ENCODE assay signal across 23 cellular contexts in genomic region chr6:100447900-100448700, GRCh38. TPM values are rescaled to one million over a fixed set of nuclear protein-coding genes. Genes with fewer than 3 reads are reported as not detected.
DNase-seq lines count a peak whose midpoint lies in the region; ATAC-seq, FAIRE-seq and TF ChIP-seq lines count a peak whose summit lies in the region.
"Had no signal": no experiment of that assay in that cellular context is flagged by ENCODE, and none has a peak within 500 bp of the region (broad histone marks: within the 10 kb centered on the region; RNA-seq: fewer than 3 reads in every experiment).

No MANE protein-coding gene starts in this region.

- no peaks in the 10 kb centered on the region for H3K79me2 ChIP-seq in endothelial cell of umbilical vein (ENCODE audit: control insufficient read depth, insufficient read depth, low read length)
- H3K79me2 ChIP-seq in osteoblast (ENCODE audit: insufficient read depth, low read length) = no peaks in the 10 kb centered on the region
- H3K79me2 ChIP-seq: parathyroid adenoma had no signal

- H3K27ac ChIP-seq in endothelial cell of umbilical vein (ENCODE audit: insufficient read depth, low read depth, low read length) (no peak overlapping the region), osteoblast (ENCODE audit: low read depth, low read length) (no peak overlapping the region), colonic mucosa (no peak overlapping the region)
- H3K27ac ChIP-seq: parathyroid adenoma, stomach had no signal

- no peaks in the 10 kb centered on the region for H3K9me3 ChIP-seq in endothelial cell of umbilical vein (replicated peaks; ENCODE audit: control insufficient read depth, insufficient read depth, low read length)
- H3K9me3 ChIP-seq in osteoblast (ENCODE audit: low read depth, low read length) = no peaks in the 10 kb centered on the region
- H3K9me3 ChIP-seq in colonic mucosa = no peaks in the 10 kb centered on the region

- H3K27me3 Mint-ChIP-seq in HFFc6 (ENCODE audit: insufficient read depth) = peaks cover 5% of the 10 kb centered on the region; the same call in 1 of the 2 replicates

- no peaks in the 10 kb centered on the region for H3K9me3 Mint-ChIP-seq in HFFc6
- H3K9me3 Mint-ChIP-seq: activated T-helper 2 cell treated with anti-CD3 and anti-CD28 coated beads, Interferon-gamma antibody, Interleukin-2, Interleukin-4, amounts not matched to agents 10 μg/mL and 5 μg/mL and 100 μg/mL, durations not matched to agents 14 hours and 24 hours and 36 hours; natural killer cell treated with Interleukin-12 subunit alpha and Interleukin-12 subunit beta and Interleukin-15 and Interleukin-18, amount 100 ng/mL, for 72 hours had no signal

- ATAC-seq in left lobe of liver = no peak
- ATAC-seq in GM21825 (IDR thresholded peaks at IDR 0.05; ENCODE audit: unreplicated experiment) = no peak
- ATAC-seq: HCT116, left ventricle myocardium superior had no signal

- BruUV-seq in endothelial cell of umbilical vein (replicated peaks; lab: Mats Ljungman, UMichigan) = no TSS peak

- POLR2A ChIA-PET in endothelial cell of umbilical vein (lab: Charles Lee) = no interaction called here

- H3K4me1 ChIP-seq in endothelial cell of umbilical vein (ENCODE audit: control insufficient read depth, extremely low read depth, insufficient read depth, low read length) = peaks cover 11% of the 10 kb centered on the region
- H3K4me1 ChIP-seq in osteoblast (ENCODE audit: insufficient read depth, low read length) = no peaks in the 10 kb centered on the region
- H3K4me1 ChIP-seq in colonic mucosa = no peaks in the 10 kb centered on the region
- H3K4me1 ChIP-seq: parathyroid adenoma had no signal

- H3K9ac ChIP-seq in endothelial cell of umbilical vein (replicated peaks; ENCODE audit: extremely low read depth, insufficient read depth, low read length) = no peak overlapping the region
- H3K9ac ChIP-seq in colonic mucosa (ENCODE audit: low read depth in 2 of 2, low read length in 2 of 2) = no peak overlapping the region
- H3K9ac ChIP-seq: parathyroid adenoma had no signal

- H3K36me3 ChIP-seq in endothelial cell of umbilical vein (ENCODE audit: control insufficient read depth in 2 of 2, extremely low read depth in 1 of 2, insufficient read depth in 2 of 2, low read length in 2 of 2) = no peaks in the 10 kb centered on the region
- H3K36me3 ChIP-seq in osteoblast (ENCODE audit: insufficient read depth, low read length) = no peaks in the 10 kb centered on the region
- H3K36me3 ChIP-seq in colonic mucosa = no peaks in the 10 kb centered on the region
- H3K36me3 ChIP-seq: stomach had no signal

- CTCF ChIA-PET in endothelial cell of umbilical vein (lab: Charles Lee) = interaction anchor here (1.4 to 3.0 kb wide), 3 partner anchors 13 to 271 kb away, joined by 4 to 17 read pairs (median 10); no protein-coding TSS in a partner anchor

- dilution Hi-C loops in endothelial cell of umbilical vein (cut with MboI; ENCODE audit: extremely low pct_ligation_motif_present, low sequenced_read_pairs) = no loop called here

- peaks cover 56% of the 10 kb centered on the region for H3K4me1 Mint-ChIP-seq in HFFc6 (ENCODE audit: low read depth)

- H4K20me1 ChIP-seq in endothelial cell of umbilical vein (replicated peaks; ENCODE audit: control insufficient read depth, extremely low read depth, insufficient read depth, low read length) = no peaks in the 10 kb centered on the region
- no peaks in the 10 kb centered on the region for H4K20me1 ChIP-seq in osteoblast (ENCODE audit: insufficient read depth, low read length)

- H2AFZ ChIP-seq in endothelial cell of umbilical vein (ENCODE audit: low read depth, low read length) (no peak overlapping the region), osteoblast (ENCODE audit: low read length) (no peak overlapping the region)
- H2AFZ ChIP-seq: parathyroid adenoma had no signal

- no peak for FAIRE-seq in endothelial cell of umbilical vein (lab: Jason Lieb, UNC)
- FAIRE-seq: colon, endometrium, G401.6, GM18507 had no signal

- H3K9me1 ChIP-seq in endothelial cell of umbilical vein (replicated peaks; ENCODE audit: control insufficient read depth, extremely low read depth, insufficient read depth, low read length) = no peaks in the 10 kb centered on the region

- intact Hi-C loops in endothelial cell of umbilical vein (cut with micrococcal nuclease) = no loop called here
- intact Hi-C loops in colonic mucosa (cut with DNase I) = no loop called here

- H3K4me3 ChIP-seq in endothelial cell of umbilical vein (replicated peaks in 1 of 3; ENCODE audit: insufficient read depth in 1 of 3, low read depth in 1 of 3, low read length in 3 of 3) (no peak overlapping the region), osteoblast (ENCODE audit: insufficient read depth, low read length) (no peak overlapping the region), colonic mucosa (no peak overlapping the region)

- TF ChIP-seq CTCF in HFFc6 (IDR thresholded peaks at IDR 0.05) = no peak
- TF ChIP-seq CTCF in endothelial cell of umbilical vein (IDR thresholded peaks at IDR 0.05; ENCODE audit: extremely low read depth in 1 of 2, insufficient read depth in 1 of 2, low read depth in 1 of 2, low read length in 2 of 2) = no peak
- TF ChIP-seq CTCF in osteoblast (IDR thresholded peaks at IDR 0.05; ENCODE audit: extremely low read depth, low read depth, low read length) = no peak
- TF ChIP-seq CTCF in colonic mucosa (IDR thresholded peaks at IDR 0.05) = no peak

- DNase-seq in ELF-1 (ENCODE audit: low read depth, low spot score) = peak; percentile 40
- DNase-seq in HFFc6 = no peak
- DNase-seq in endothelial cell of umbilical vein (ENCODE audit: low read depth, low spot score) = no peak
- DNase-seq in osteoblast (ENCODE audit: insufficient read length, low spot score, missing footprints) = peak; percentile 34
- no peak for DNase-seq in left lobe of liver (ENCODE audit: low spot score)
- DNase-seq in colonic mucosa = no peak
- DNase-seq: activated CD4-positive, alpha-beta T cell treated with anti-CD3 and anti-CD28 coated beads for 4 hours; left ventricle myocardium superior; MV-4-11; NCI-H1694 treated with DMSO at 0.1 percent for 48 hours; NCI-H526; stomach had no signal

- TF ChIP-seq POLR2A in endothelial cell of umbilical vein (IDR thresholded peaks at IDR 0.05; ENCODE audit: low read depth, low read length) = no peak

- peak overlapping the region; percentile 87 for H3K27ac Mint-ChIP-seq in HFFc6
- H3K27ac Mint-ChIP-seq: brain; natural killer cell treated with Interleukin-12 subunit alpha and Interleukin-12 subunit beta and Interleukin-15 and Interleukin-18, amount 100 ng/mL, for 72 hours had no signal

- H3K27me3 ChIP-seq in endothelial cell of umbilical vein (ENCODE audit: control insufficient read depth in 2 of 2, insufficient read depth in 2 of 2, low read length in 2 of 2) (peaks cover 44 to 63% of the 10 kb centered on the region in 2 experiments), osteoblast (ENCODE audit: insufficient read depth, low read length) (peaks cover 100% of the 10 kb centered on the region), colonic mucosa (peaks cover 66% of the 10 kb centered on the region)

- H3K36me3 Mint-ChIP-seq in HFFc6 (ENCODE audit: low read depth) = peaks cover 23% of the 10 kb centered on the region
- H3K36me3 Mint-ChIP-seq: natural killer cell treated with Interleukin-12 subunit alpha and Interleukin-12 subunit beta and Interleukin-15 and Interleukin-18, amount 100 ng/mL, for 72 hours had no signal

- H3K4me2 ChIP-seq in endothelial cell of umbilical vein (ENCODE audit: insufficient read depth, low read length) = peak overlapping the region; percentile 44
- H3K4me2 ChIP-seq in osteoblast (ENCODE audit: insufficient read depth, low read length) = no peak overlapping the region

- peak overlapping the region; percentile 79 for H3K4me3 Mint-ChIP-seq in HFFc6
- H3K4me3 Mint-ChIP-seq: natural killer cell treated with Interleukin-12 subunit alpha and Interleukin-12 subunit beta and Interleukin-15 and Interleukin-18, amount 100 ng/mL, for 72 hours had no signal

TF ChIP-seq in endothelial cell of umbilical vein, 7 proteins besides CTCF, POLR2A, EP300 and RAD21:
- TF ChIP-seq EZH2 (IDR thresholded peaks at IDR 0.05; ENCODE audit: borderline replicate concordance, low read depth, low read length, severe bottlenecking) (peak; percentile 40), FOS (IDR thresholded peaks at IDR 0.05; ENCODE audit: borderline replicate concordance, insufficient read depth, low read length) (no peak)

RNA-seq across cellular contexts. Expression of gene SIM1, which starts 16.6 kb away (rescaled TPM):
- total RNA-seq in HFFc6 (2021; fragmentation: NEBNext Ultra II Directional; extraction: Animal tissue kit (Norgen Biotek cat#: 25700)) = 10 to 100 TPM; 15.4 to 22.0 (median 18.2) TPM
- total RNA-seq in endothelial cell of umbilical vein = 0.29 and 0.39 TPM in 2 replicates
- 0.11 and 0.14 TPM in 2 replicates for polyA plus RNA-seq in endothelial cell of umbilical vein
- 0.14 and 0.21 TPM in 2 replicates for polyA plus RNA-seq in endothelial cell of umbilical vein (2011; cell fraction: cytosol; rRNA removed)
- polyA plus RNA-seq in endothelial cell of umbilical vein (2011; cell fraction: nucleus; rRNA removed) = 0.34 and 0.41 TPM in 2 replicates
- polyA plus RNA-seq in endothelial cell of umbilical vein (2012) = 0.37 and 0.55 TPM in 2 replicates
- 0.53 and 0.63 TPM in 2 replicates for polyA minus RNA-seq in endothelial cell of umbilical vein
- not detected for polyA minus RNA-seq in endothelial cell of umbilical vein (2011; cell fraction: cytosol; rRNA and poly(A)+ RNA removed)
- 0.87 and 1.6 TPM in 2 replicates for polyA minus RNA-seq in endothelial cell of umbilical vein (2011; cell fraction: nucleus; rRNA and poly(A)+ RNA removed)
- total RNA-seq in osteoblast = under 0.01 and 0.36 TPM in 2 replicates
- not detected for total RNA-seq in left lobe of liver
- under 1 TPM in 1 of 2 donors, not detected in 1; 0.16 TPM for total RNA-seq in colonic mucosa
- total RNA-seq: activated T-helper 2 cell treated with anti-CD3 and anti-CD28 coated beads, Interferon-gamma antibody, Interleukin-2, Interleukin-4, amounts not matched to agents 10 μg/mL and 5 μg/mL and 100 μg/mL, durations not matched to agents 14 hours and 24 hours and 36 hours; left ventricle myocardium superior; natural killer cell treated with Interleukin-12 subunit alpha and Interleukin-12 subunit beta and Interleukin-15 and Interleukin-18, amount 100 ng/mL, for 72 hours had no signal
- polyA plus RNA-seq: stomach, urinary bladder had no signal

Comparison
In these comparisons a context has a peak if more than half of its experiments do, and no peak if none do; other contexts are left out.
1. DNase-seq: peak in ELF-1 (single experiment) and osteoblast (single experiment); none in HFFc6 (single experiment), endothelial cell of umbilical vein (single experiment), left lobe of liver (single experiment) and colonic mucosa (single experiment).
2. RNA of gene SIM1, which starts 16.6 kb away (total RNA-seq): 15.4 to 22.0 TPM in HFFc6; under 0.01 to 0.36 TPM in osteoblast, 0.29 to 0.39 TPM in endothelial cell of umbilical vein, 0.16 TPM in colonic mucosa and not detected in left lobe of liver (single experiment); every median in the first group is over 10 times any median in the second.